23 cellular contexts compared by ENCODE assay signal in the genomic region with DNA sequence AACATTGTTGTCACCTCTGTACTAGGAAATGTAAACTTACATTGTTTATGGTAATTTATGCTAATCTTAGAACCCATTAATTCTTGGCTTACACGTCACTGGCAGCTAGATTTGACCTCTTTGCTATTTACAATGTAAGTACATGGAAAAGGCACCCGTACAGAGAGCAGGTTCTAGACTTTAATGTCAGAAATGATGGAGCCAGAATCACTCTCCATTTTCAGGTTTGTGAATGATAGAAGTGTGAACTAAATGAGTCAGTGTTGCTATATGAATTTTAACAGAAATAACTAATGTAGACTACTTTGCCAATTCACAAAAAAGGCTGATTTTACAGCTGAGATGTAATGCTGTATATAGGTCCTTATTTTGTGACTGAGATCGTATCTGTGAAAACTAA.
"Had no signal": no experiment of that assay in that cellular context is flagged by ENCODE, and none has a peak within 500 bp of the region (broad histone marks: within the 10 kb centered on the region; RNA-seq: fewer than 3 reads in every experiment).

No MANE protein-coding gene starts in this region.

- H3K27me3 Mint-ChIP-seq: activated CD4-positive, alpha-beta memory T cell treated with anti-CD3 and anti-CD28 coated beads for 36 hours; activated naive CD4-positive, alpha-beta T cell treated with anti-CD3 and anti-CD28 coated beads, Interleukin-2, amount 50 U/mL, for 24 hours had no signal

- H3K27ac Mint-ChIP-seq: activated CD4-positive, alpha-beta memory T cell treated with anti-CD3 and anti-CD28 coated beads for 36 hours; activated CD8-positive, alpha-beta memory T cell treated with anti-CD3 and anti-CD28 coated beads, Interleukin-2, amount 10 ng/mL, durations not matched to agents 7 days and 5 days; activated naive CD4-positive, alpha-beta T cell treated with anti-CD3 and anti-CD28 coated beads, Interleukin-2, amount 50 U/mL, for 24 hours; memory B cell; natural killer cell treated with Interleukin-12 subunit alpha and Interleukin-12 subunit beta and Interleukin-15 and Interleukin-18, amount 100 ng/mL, for 72 hours; T-helper 2 cell treated with Interferon-gamma antibody and Interleukin-4, amounts not matched to agents 5 μg/mL and 100 μg/mL, for 36 hours had no signal

- H3K4me1 ChIP-seq: prostate gland had no signal

- H3K9me3 ChIP-seq: breast epithelium, heart left ventricle, neutrophil, ovary, prostate gland, stomach had no signal

- H3K36me3 Mint-ChIP-seq: activated CD4-positive, alpha-beta memory T cell treated with anti-CD3 and anti-CD28 coated beads for 36 hours; activated CD8-positive, alpha-beta memory T cell treated with anti-CD3 and anti-CD28 coated beads, Interleukin-2, amount 10 ng/mL, durations not matched to agents 7 days and 5 days; activated naive CD4-positive, alpha-beta T cell treated with anti-CD3 and anti-CD28 coated beads, Interleukin-2, amount 50 U/mL, for 24 hours; memory B cell; natural killer cell treated with Interleukin-12 subunit alpha and Interleukin-12 subunit beta and Interleukin-15 and Interleukin-18, amount 100 ng/mL, for 72 hours had no signal

- H3K27me3 ChIP-seq: breast epithelium, heart left ventricle, neutrophil, ovary, stomach had no signal

- ATAC-seq: activated CD8-positive, alpha-beta memory T cell treated with anti-CD3 and anti-CD28 coated beads, Interleukin-2, amount 10 ng/mL, durations not matched to agents 7 days and 5 days; heart left ventricle; left colon; right cardiac atrium had no signal

- H3K36me3 ChIP-seq: breast epithelium, heart left ventricle, neutrophil, ovary, prostate gland, stomach had no signal

- DNase-seq: activated CD4-positive, alpha-beta memory T cell treated with anti-CD3 and anti-CD28 coated beads for 36 hours; activated CD4-positive, alpha-beta T cell treated with anti-CD3 and anti-CD28 coated beads for 1 hour; activated CD8-positive, alpha-beta memory T cell treated with anti-CD3 and anti-CD28 coated beads, Interleukin-2, amount 10 ng/mL, durations not matched to agents 7 days and 5 days; activated effector memory CD4-positive, alpha-beta T cell treated with anti-CD3 and anti-CD28 coated beads, Interleukin-2, amount 50 U/mL, for 16 hours; heart left ventricle; left colon; ovary; right cardiac atrium; SHP77; stimulated activated CD4-positive, alpha-beta T cell treated with anti-CD3 and anti-CD28 coated beads, Interleukin-12 subunit alpha, Interleukin-12 subunit beta, amount 100 ng/mL, for 4 hours; stimulated activated CD4-positive, alpha-beta T cell treated with anti-CD3 and anti-CD28 coated beads, Interleukin-4, amount 100 ng/mL, for 4 hours; stomach; trophoblast cell had no signal

- H3K27ac ChIP-seq: breast epithelium, epithelial cell of prostate, heart left ventricle, neutrophil, ovary, prostate gland, stomach, VCaP had no signal

- H3K9me3 Mint-ChIP-seq: activated CD4-positive, alpha-beta memory T cell treated with anti-CD3 and anti-CD28 coated beads for 36 hours; activated naive CD4-positive, alpha-beta T cell treated with anti-CD3 and anti-CD28 coated beads, Interleukin-2, amount 50 U/mL, for 24 hours; memory B cell; natural killer cell treated with Interleukin-12 subunit alpha and Interleukin-12 subunit beta and Interleukin-15 and Interleukin-18, amount 100 ng/mL, for 72 hours; T-helper 2 cell treated with Interferon-gamma antibody and Interleukin-4, amounts not matched to agents 5 μg/mL and 100 μg/mL, for 36 hours had no signal

- H3K4me3 ChIP-seq: breast epithelium, coronary artery, heart left ventricle, ovary, prostate gland, stomach had no signal

- H3K4me3 Mint-ChIP-seq: activated CD4-positive, alpha-beta memory T cell treated with anti-CD3 and anti-CD28 coated beads for 36 hours; activated CD8-positive, alpha-beta memory T cell treated with anti-CD3 and anti-CD28 coated beads, Interleukin-2, amount 10 ng/mL, durations not matched to agents 7 days and 5 days; activated naive CD4-positive, alpha-beta T cell treated with anti-CD3 and anti-CD28 coated beads, Interleukin-2, amount 50 U/mL, for 24 hours; memory B cell; natural killer cell treated with Interleukin-12 subunit alpha and Interleukin-12 subunit beta and Interleukin-15 and Interleukin-18, amount 100 ng/mL, for 72 hours; T-helper 2 cell treated with Interferon-gamma antibody and Interleukin-4, amounts not matched to agents 5 μg/mL and 100 μg/mL, for 36 hours had no signal
